ENCODE assay signal across 36 cellular contexts in genomic region chr11:86232556-86232955, GRCh38.
"Had no signal": no experiment of that assay in that cellular context is flagged by ENCODE, and none has a peak within 500 bp of the region (broad histone marks: within the 10 kb centered on the region; RNA-seq: fewer than 3 reads in every experiment).

No MANE protein-coding gene starts in this region.

- H3K36me3 Mint-ChIP-seq: activated naive CD4-positive, alpha-beta T cell treated with anti-CD3 and anti-CD28 coated beads, Interleukin-2, amount 10 ng/mL, durations not matched to agents 7 days and 5 days; activated naive CD4-positive, alpha-beta T cell treated with anti-CD3 and anti-CD28 coated beads, Interleukin-2, amount 50 U/mL, for 24 hours; activated naive CD8-positive, alpha-beta T cell; activated naive CD8-positive, alpha-beta T cell treated with anti-CD3 and anti-CD28 coated beads, Interleukin-2, amount 10 ng/mL, durations not matched to agents 7 days and 5 days; brain had no signal

- H3K27me3 Mint-ChIP-seq: activated naive CD4-positive, alpha-beta T cell treated with anti-CD3 and anti-CD28 coated beads, Interleukin-2, amount 50 U/mL, for 24 hours; activated naive CD8-positive, alpha-beta T cell; activated naive CD8-positive, alpha-beta T cell treated with anti-CD3 and anti-CD28 coated beads, Interleukin-2, amount 50 U/mL, for 24 hours; activated T-cell treated with anti-CD3 and anti-CD28 coated beads, Interleukin-2, amount 50 U/mL, for 24 hours; activated T-helper 17 cell treated with anti-CD3 and anti-CD28 coated beads, Interleukin-2, amount 50 U/mL, for 72 hours; central memory CD8-positive, alpha-beta T cell had no signal

- DNase-seq: activated effector memory CD4-positive, alpha-beta T cell treated with anti-CD3 and anti-CD28 coated beads, Interleukin-2, amount 50 U/mL, for 16 hours; activated effector memory CD4-positive, alpha-beta T cell treated with Interleukin-2 at 50 U/mL for 16 hours; activated gamma-delta T cell; activated gamma-delta T cell treated with Interleukin-2 at 50 U/mL for 16 hours; activated naive CD4-positive, alpha-beta T cell; activated naive CD4-positive, alpha-beta T cell treated with anti-CD3 and anti-CD28 coated beads for 36 hours; activated naive CD4-positive, alpha-beta T cell treated with anti-CD3 and anti-CD28 coated beads, Interleukin-2, amount 10 ng/mL, durations not matched to agents 7 days and 5 days; activated naive CD4-positive, alpha-beta T cell treated with anti-CD3 and anti-CD28 coated beads, Interleukin-2, amount 50 U/mL, for 16 hours; activated naive CD4-positive, alpha-beta T cell treated with Interleukin-2 at 50 U/mL for 16 hours; activated naive CD8-positive, alpha-beta T cell treated with anti-CD3 and anti-CD28 coated beads for 36 hours; activated naive CD8-positive, alpha-beta T cell treated with anti-CD3 and anti-CD28 coated beads, Interleukin-2, amount 10 ng/mL, durations not matched to agents 7 days and 5 days; activated naive CD8-positive, alpha-beta T cell treated with anti-CD3 and anti-CD28 coated beads, Interleukin-2, amount 50 U/mL, for 24 hours; activated T-cell treated with anti-CD3 and anti-CD28 coated beads, Interleukin-2, amount 50 U/mL, for 1 hour; activated T-cell treated with anti-CD3 and anti-CD28 coated beads, Interleukin-2, amount 50 U/mL, for 24 hours; activated T-cell treated with anti-CD3 and anti-CD28 coated beads, Interleukin-2, amount 50 U/mL, for 4 hours; activated T-cell treated with anti-CD3 and anti-CD28 coated beads, Interleukin-2, amount 50 U/mL, for 48 hours; activated T-cell treated with anti-CD3 and anti-CD28 coated beads, Interleukin-2, amount 50 U/mL, for 72 hours; adrenal gland; amniotic stem cell; aorta; brain microvascular endothelial cell; central memory CD4-positive, alpha-beta T cell; cerebellar nuclear complex had no signal

- H3K36me3 ChIP-seq: adrenal gland, ascending aorta, brain microvascular endothelial cell, breast epithelium, cardiac muscle cell had no signal

- ATAC-seq: activated naive CD4-positive, alpha-beta T cell treated with anti-CD3 and anti-CD28 coated beads, Interleukin-2, amount 50 U/mL, for 72 hours; activated naive CD8-positive, alpha-beta T cell treated with anti-CD3 and anti-CD28 coated beads, Interleukin-2, amount 50 U/mL, for 24 hours; activated T-cell treated with anti-CD3 and anti-CD28 coated beads, Interleukin-2, amount 50 U/mL, for 4 hours; activated T-cell treated with anti-CD3 and anti-CD28 coated beads, Interleukin-2, amount 50 U/mL, for 72 hours; activated T-helper 17 cell treated with anti-CD3 and anti-CD28 coated beads, Interleukin-2, amount 50 U/mL, for 72 hours had no signal

- FAIRE-seq: astrocyte, bronchial epithelial cell had no signal

- H3K27ac ChIP-seq: adrenal gland, ascending aorta, brain microvascular endothelial cell, breast epithelium, cardiac muscle cell had no signal

- H3K4me1 Mint-ChIP-seq: brain; central memory CD8-positive, alpha-beta T cell had no signal

- H3K4me1 ChIP-seq: adrenal gland, breast epithelium had no signal

- H3K9me3 Mint-ChIP-seq: activated naive CD4-positive, alpha-beta T cell treated with anti-CD3 and anti-CD28 coated beads for 36 hours; activated naive CD4-positive, alpha-beta T cell treated with anti-CD3 and anti-CD28 coated beads, Interleukin-2, amount 10 ng/mL, durations not matched to agents 7 days and 5 days; activated naive CD4-positive, alpha-beta T cell treated with anti-CD3 and anti-CD28 coated beads, Interleukin-2, amount 50 U/mL, for 24 hours; activated naive CD8-positive, alpha-beta T cell treated with anti-CD3 and anti-CD28 coated beads, Interleukin-2, amount 10 ng/mL, durations not matched to agents 7 days and 5 days; activated naive CD8-positive, alpha-beta T cell treated with anti-CD3 and anti-CD28 coated beads, Interleukin-2, amount 50 U/mL, for 24 hours; activated T-cell treated with anti-CD3 and anti-CD28 coated beads, Interleukin-2, amount 50 U/mL, for 4 hours; activated T-cell treated with anti-CD3 and anti-CD28 coated beads, Interleukin-2, amount 50 U/mL, for 72 hours; activated T-helper 2 cell treated with anti-CD3 and anti-CD28 coated beads, Interferon-gamma antibody, Interleukin-2, Interleukin-4, amounts not matched to agents 10 μg/mL and 5 μg/mL and 100 μg/mL, durations not matched to agents 14 hours and 24 hours and 36 hours; brain; central memory CD8-positive, alpha-beta T cell had no signal

- H3K27ac Mint-ChIP-seq: activated naive CD4-positive, alpha-beta T cell treated with anti-CD3 and anti-CD28 coated beads for 36 hours; activated naive CD4-positive, alpha-beta T cell treated with anti-CD3 and anti-CD28 coated beads, Interleukin-2, amount 10 ng/mL, durations not matched to agents 7 days and 5 days; activated naive CD4-positive, alpha-beta T cell treated with anti-CD3 and anti-CD28 coated beads, Interleukin-2, amount 50 U/mL, for 24 hours; activated naive CD4-positive, alpha-beta T cell treated with anti-CD3 and anti-CD28 coated beads, Interleukin-2, amount 50 U/mL, for 72 hours; activated naive CD8-positive, alpha-beta T cell treated with anti-CD3 and anti-CD28 coated beads for 36 hours; activated naive CD8-positive, alpha-beta T cell treated with anti-CD3 and anti-CD28 coated beads, Interleukin-2, amount 10 ng/mL, durations not matched to agents 7 days and 5 days; activated T-cell treated with anti-CD3 and anti-CD28 coated beads, Interleukin-2, amount 50 U/mL, for 72 hours; activated T-helper 1 cell treated with anti-CD3 and anti-CD28 coated beads, Interleukin-12 subunit alpha, Interleukin-12 subunit beta, Interleukin-2, Interleukin-4 antibody, amounts not matched to agents 30 ng/mL and 10 ng/mL and 1 ng/mL, durations not matched to agents 14 hours and 24 hours and 36 hours; activated T-helper 17 cell treated with anti-CD3 and anti-CD28 coated beads, Interleukin-2, amount 50 U/mL, for 72 hours; activated T-helper 2 cell treated with anti-CD3 and anti-CD28 coated beads, Interferon-gamma antibody, Interleukin-2, Interleukin-4, amounts not matched to agents 10 μg/mL and 5 μg/mL and 100 μg/mL, durations not matched to agents 14 hours and 24 hours and 36 hours; brain had no signal

- H3K4me3 Mint-ChIP-seq: activated naive CD4-positive, alpha-beta T cell treated with anti-CD3 and anti-CD28 coated beads for 36 hours; activated naive CD4-positive, alpha-beta T cell treated with anti-CD3 and anti-CD28 coated beads, Interleukin-2, amount 10 ng/mL, durations not matched to agents 7 days and 5 days; activated naive CD4-positive, alpha-beta T cell treated with anti-CD3 and anti-CD28 coated beads, Interleukin-2, amount 50 U/mL, for 24 hours; activated naive CD8-positive, alpha-beta T cell; activated naive CD8-positive, alpha-beta T cell treated with anti-CD3 and anti-CD28 coated beads for 36 hours; activated naive CD8-positive, alpha-beta T cell treated with anti-CD3 and anti-CD28 coated beads, Interleukin-2, amount 10 ng/mL, durations not matched to agents 7 days and 5 days; activated naive CD8-positive, alpha-beta T cell treated with anti-CD3 and anti-CD28 coated beads, Interleukin-2, amount 50 U/mL, for 24 hours; activated T-cell treated with anti-CD3 and anti-CD28 coated beads, Interleukin-2, amount 50 U/mL, for 24 hours; activated T-cell treated with anti-CD3 and anti-CD28 coated beads, Interleukin-2, amount 50 U/mL, for 4 hours; activated T-cell treated with anti-CD3 and anti-CD28 coated beads, Interleukin-2, amount 50 U/mL, for 72 hours; activated T-helper 1 cell treated with anti-CD3 and anti-CD28 coated beads, Interleukin-12 subunit alpha, Interleukin-12 subunit beta, Interleukin-2, Interleukin-4 antibody, amounts not matched to agents 30 ng/mL and 10 ng/mL and 1 ng/mL, durations not matched to agents 14 hours and 24 hours and 36 hours; activated T-helper 17 cell treated with anti-CD3 and anti-CD28 coated beads, Interleukin-2, amount 50 U/mL, for 72 hours; brain; central memory CD8-positive, alpha-beta T cell had no signal

- H3K4me3 ChIP-seq: adrenal gland, ascending aorta, breast epithelium, cardiac muscle cell had no signal

- H3K9me3 ChIP-seq: adrenal gland, ascending aorta, breast epithelium had no signal

- H3K27me3 ChIP-seq: adrenal gland, ascending aorta, brain microvascular endothelial cell, breast epithelium, cardiac muscle cell had no signal
